29 cellular contexts compared by ENCODE assay signal in genomic region chr4:151992755-151993154, GRCh38.
"Had no signal": no experiment of that assay in that cellular context is flagged by ENCODE, and none has a peak within 500 bp of the region (broad histone marks: within the 10 kb centered on the region; RNA-seq: fewer than 3 reads in every experiment).

No MANE protein-coding gene starts in this region.

- H3K27me3 ChIP-seq: cardiac muscle cell, colonic mucosa, dorsolateral prefrontal cortex, esophagus squamous epithelium, gastrocnemius medialis, stomach, suprapubic skin, tibial nerve had no signal

- H3K4me3 ChIP-seq: cardiac muscle cell, colonic mucosa, dorsolateral prefrontal cortex, esophagus squamous epithelium, gastrocnemius medialis, mucosa of descending colon, stomach, suprapubic skin, tibial nerve had no signal

- H3K9me3 Mint-ChIP-seq: memory B cell; neural crest cell; stimulated activated effector memory CD8-positive, alpha-beta T cell treated with anti-CD3 and anti-CD28 coated beads, Interleukin-12 subunit alpha, Interleukin-12 subunit beta, amount 100 ng/mL, for 72 hours had no signal

- H3K36me3 Mint-ChIP-seq: memory B cell; naive B cell; stimulated activated effector memory CD8-positive, alpha-beta T cell treated with anti-CD3 and anti-CD28 coated beads, Interleukin-12 subunit alpha, Interleukin-12 subunit beta, amount 100 ng/mL, for 72 hours; T-cell had no signal

- H3K27me3 Mint-ChIP-seq: activated naive CD8-positive, alpha-beta T cell treated with anti-CD3 and anti-CD28 coated beads for 36 hours; naive B cell; T-cell had no signal

- H3K27ac ChIP-seq: cardiac muscle cell, colonic mucosa, esophagus squamous epithelium, gastrocnemius medialis, stomach, suprapubic skin, tibial nerve, WERI-Rb-1 had no signal

- H3K27ac Mint-ChIP-seq: activated naive CD8-positive, alpha-beta T cell treated with anti-CD3 and anti-CD28 coated beads for 36 hours; activated T-helper 2 cell treated with anti-CD3 and anti-CD28 coated beads, Interferon-gamma antibody, Interleukin-2, Interleukin-4, amounts not matched to agents 10 μg/mL and 5 μg/mL and 100 μg/mL, durations not matched to agents 14 hours and 24 hours and 36 hours; endodermal cell; memory B cell; naive B cell had no signal

- DNase-seq: activated CD4-positive, alpha-beta T cell treated with anti-CD3 and anti-CD28 coated beads, Interleukin-2, amount 50 U/mL, for 48 hours; activated CD8-positive, alpha-beta memory T cell treated with anti-CD3 and anti-CD28 coated beads, Interleukin-2, amount 50 U/mL, for 48 hours; activated naive CD4-positive, alpha-beta T cell treated with Interleukin-2 at 50 U/mL for 16 hours; activated naive CD8-positive, alpha-beta T cell treated with anti-CD3 and anti-CD28 coated beads for 36 hours; activated T-cell treated with anti-CD3 and anti-CD28 coated beads, Interleukin-2, amount 50 U/mL, for 4 hours; colonic mucosa; dorsolateral prefrontal cortex; esophagus squamous epithelium; gastrocnemius medialis; hippocampal formation; islet precursor cell; left cardiac atrium; mucosa of descending colon; naive B cell; occipital lobe; posterior cingulate gyrus; stimulated activated CD4-positive, alpha-beta T cell treated with anti-CD3 and anti-CD28 coated beads, Interleukin-2, amount 100 ng/mL, for 24 hours; stomach; T-cell; WERI-Rb-1 had no signal

- H3K4me3 Mint-ChIP-seq: activated naive CD8-positive, alpha-beta T cell treated with anti-CD3 and anti-CD28 coated beads for 36 hours; activated T-cell treated with anti-CD3 and anti-CD28 coated beads, Interleukin-2, amount 50 U/mL, for 4 hours; endodermal cell; memory B cell; naive B cell; neural crest cell; stimulated activated effector memory CD8-positive, alpha-beta T cell treated with anti-CD3 and anti-CD28 coated beads, Interleukin-12 subunit alpha, Interleukin-12 subunit beta, amount 100 ng/mL, for 72 hours had no signal

- H3K36me3 ChIP-seq: cardiac muscle cell, colonic mucosa, esophagus squamous epithelium, gastrocnemius medialis, stomach, suprapubic skin, tibial nerve, WERI-Rb-1 had no signal

- H3K4me1 Mint-ChIP-seq: memory B cell had no signal

- ATAC-seq: activated T-cell treated with anti-CD3 and anti-CD28 coated beads, Interleukin-2, amount 50 U/mL, for 4 hours; gastrocnemius medialis; left cardiac atrium; mucosa of descending colon; sciatic nerve; stimulated activated effector memory CD8-positive, alpha-beta T cell treated with anti-CD3 and anti-CD28 coated beads, Interleukin-12 subunit alpha, Interleukin-12 subunit beta, amount 100 ng/mL, for 72 hours; T-cell had no signal

- H3K9me3 ChIP-seq: colonic mucosa, esophagus squamous epithelium, gastrocnemius medialis, mucosa of descending colon, stomach, suprapubic skin, tibial nerve had no signal

- H3K4me1 ChIP-seq: colonic mucosa, esophagus squamous epithelium, stomach, suprapubic skin had no signal
